15 cellular contexts compared by ENCODE assay signal in the genomic region with DNA sequence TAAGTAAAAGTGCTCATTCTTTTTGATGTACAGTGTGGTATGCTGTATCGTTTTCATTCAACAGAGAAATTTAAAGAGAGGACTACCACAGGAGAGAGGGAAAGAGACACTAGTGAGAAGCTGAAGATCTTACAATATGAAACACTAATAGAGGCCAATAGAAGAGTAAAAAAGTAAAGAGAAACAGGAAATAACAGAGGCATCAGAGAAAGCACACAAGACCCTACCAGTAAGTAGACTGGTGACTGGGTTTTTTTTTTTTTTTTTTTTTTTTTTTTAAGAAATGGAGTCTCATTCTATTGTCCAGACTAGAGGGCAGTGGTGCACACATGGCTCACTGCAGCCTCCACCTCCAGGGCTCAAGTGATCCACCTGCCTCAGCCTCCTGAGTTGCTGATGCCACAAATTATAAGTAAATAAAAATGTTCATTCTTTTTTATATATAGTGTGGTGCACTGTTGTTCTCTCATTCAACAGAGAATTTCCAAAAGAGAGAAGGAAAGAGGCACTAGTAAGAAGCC.
"Had no signal": no experiment of that assay in that cellular context is flagged by ENCODE, and none has a peak within 500 bp of the region (broad histone marks: within the 10 kb centered on the region; RNA-seq: fewer than 3 reads in every experiment).

No MANE protein-coding gene starts in this region.

- H3K27me3 ChIP-seq: hepatocyte, thyroid gland, vagina had no signal

- H3K4me1 ChIP-seq: lower lobe of right lung, thyroid gland, vagina had no signal

- H3K9me3 ChIP-seq: lower lobe of right lung, neutrophil, thyroid gland, vagina had no signal

- ATAC-seq: activated CD4-positive, CD25-positive, alpha-beta regulatory T cell treated with anti-CD3 and anti-CD28 coated beads, Interleukin-2, amount 50 U/mL, for 24 hours; lower lobe of right lung had no signal

- DNase-seq: activated CD4-positive, alpha-beta memory T cell treated with anti-CD3 and anti-CD28 coated beads, Interleukin-2, amount 10 ng/mL, durations not matched to agents 7 days and 5 days; activated naive CD4-positive, alpha-beta T cell; effector memory CD4-positive, alpha-beta T cell; erythroblast; lower lobe of right lung; naive thymus-derived CD8-positive, alpha-beta T cell; posterior cingulate gyrus; thyroid gland had no signal

- H3K36me3 ChIP-seq: lower lobe of right lung, neutrophil, thyroid gland, vagina had no signal

- H3K4me3 ChIP-seq: hepatocyte, lower lobe of right lung, skin epidermis, thyroid gland, vagina had no signal

- H3K27ac Mint-ChIP-seq: activated CD4-positive, alpha-beta memory T cell treated with anti-CD3 and anti-CD28 coated beads, Interleukin-2, amount 10 ng/mL, durations not matched to agents 7 days and 5 days; brain had no signal

- H3K27me3 Mint-ChIP-seq: brain; central memory CD8-positive, alpha-beta T cell had no signal

- H3K9me3 Mint-ChIP-seq: activated CD4-positive, alpha-beta memory T cell treated with anti-CD3 and anti-CD28 coated beads, Interleukin-2, amount 10 ng/mL, durations not matched to agents 7 days and 5 days; brain; central memory CD8-positive, alpha-beta T cell; naive thymus-derived CD8-positive, alpha-beta T cell had no signal

- H3K27ac ChIP-seq: hepatocyte, lower lobe of right lung, neutrophil, skin epidermis, thyroid gland, vagina had no signal

- H3K4me3 Mint-ChIP-seq: activated CD4-positive, alpha-beta memory T cell treated with anti-CD3 and anti-CD28 coated beads, Interleukin-2, amount 10 ng/mL, durations not matched to agents 7 days and 5 days; brain; central memory CD8-positive, alpha-beta T cell had no signal
